In the genomic region with DNA sequence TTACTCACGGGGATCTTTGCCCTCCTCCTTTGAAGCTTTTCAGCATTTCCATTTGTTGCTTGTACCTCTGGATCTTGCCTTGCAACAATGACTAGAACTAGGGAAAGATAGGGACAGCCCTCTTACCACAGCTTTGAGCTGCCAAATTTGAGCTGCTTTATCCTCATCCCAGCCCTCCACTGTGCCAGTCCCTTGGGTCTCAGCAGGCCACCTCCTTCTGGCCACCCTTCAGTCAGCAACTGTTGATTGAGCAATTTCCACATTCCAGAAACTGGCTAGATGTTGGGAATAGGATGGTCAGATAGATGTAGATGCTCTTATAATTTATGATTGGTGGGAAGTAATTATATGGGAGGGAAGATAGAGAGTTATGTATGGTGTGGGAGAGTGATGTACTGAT, we compare ENCODE assay signal across 15 cellular contexts.
A peak's percentile ranks its signal among the peaks of the same experiment; 100 is the strongest.
DNase-seq lines count a peak whose midpoint lies in the region; ATAC-seq and TF ChIP-seq lines count a peak whose summit lies in the region.
"Had no signal": no experiment of that assay in that cellular context is flagged by ENCODE, and none has a peak within 500 bp of the region (broad histone marks: within the 10 kb centered on the region; RNA-seq: fewer than 3 reads in every experiment).

No MANE protein-coding gene starts in this region.

- peak; percentile 12 for DNase-seq in NCI-H2107 treated with DMSO at 0.1 percent for 48 hours (lab: John Stamatoyannopoulos, UW; ENCODE audit: unreplicated experiment)
- DNase-seq in NCI-H2107 (lab: John Stamatoyannopoulos, UW): no peak
- peak; percentile 41 for DNase-seq in GM03348 (ENCODE audit: low spot score)
- DNase-seq in chondrocyte (ENCODE audit: low spot score): no peak
- no peak for DNase-seq in osteocyte (ENCODE audit: extremely low spot score, unreplicated experiment)
- no peak for DNase-seq in omental fat pad (ENCODE audit: low spot score)
- no peak for DNase-seq in stimulated activated CD4-positive, alpha-beta T cell treated with anti-CD3 and anti-CD28 coated beads, Interleukin-4, amount 100 ng/mL, for 24 hours
- DNase-seq: AML-193, Caco-2, MM.1S, NCI-H1105 treated with DMSO at 0.1 percent for 48 hours, NCI-H187, NCI-H2171, SIG-M5 had no signal

- TF ChIP-seq CTCF in chondrocyte (IDR thresholded peaks at IDR 0.05) (no peak), osteocyte (IDR thresholded peaks at IDR 0.05) (no peak), omental fat pad (IDR thresholded peaks at IDR 0.05) (no peak)

- ATAC-seq in omental fat pad (ENCODE audit: low FRiP score) (no peak), HG02678 (IDR thresholded peaks at IDR 0.05; ENCODE audit: unreplicated experiment) (no peak)

- H3K4me1 Mint-ChIP-seq in chondrocyte (ENCODE audit: low read depth) (peaks cover 54% of the 10 kb centered on the region), osteocyte (ENCODE audit: unreplicated experiment) (peaks cover 54% of the 10 kb centered on the region)

- H3K27me3 Mint-ChIP-seq in chondrocyte (ENCODE audit: low read depth) (no peaks in the 10 kb centered on the region), osteocyte (ENCODE audit: unreplicated experiment) (no peaks in the 10 kb centered on the region)

- H3K9me3 Mint-ChIP-seq in chondrocyte (ENCODE audit: low read depth) (no peaks in the 10 kb centered on the region), osteocyte (ENCODE audit: unreplicated experiment) (no peaks in the 10 kb centered on the region)

- H3K4me3 Mint-ChIP-seq in chondrocyte (ENCODE audit: unreplicated experiment): no peak overlapping the region
- no peak overlapping the region for H3K4me3 Mint-ChIP-seq in osteocyte (ENCODE audit: unreplicated experiment)

- H3K27ac Mint-ChIP-seq in chondrocyte (ENCODE audit: unreplicated experiment) (peak overlapping the region; percentile 13), osteocyte (ENCODE audit: unreplicated experiment) (peak overlapping the region; percentile 16)

- H3K36me3 Mint-ChIP-seq in chondrocyte (ENCODE audit: low read depth): peaks cover 4% of the 10 kb centered on the region
- H3K36me3 Mint-ChIP-seq in osteocyte (ENCODE audit: unreplicated experiment): peaks cover 11% of the 10 kb centered on the region

Comparison
In these comparisons a context has a peak if more than half of its experiments do, and no peak if none do; other contexts are left out.
1. DNase-seq: peak in NCI-H2107 treated with DMSO at 0.1 percent for 48 hours (single experiment) and GM03348 (single experiment); none in NCI-H2107 (single experiment), chondrocyte (single experiment), osteocyte (single experiment), omental fat pad (single experiment) and stimulated activated CD4-positive, alpha-beta T cell treated with anti-CD3 and anti-CD28 coated beads, Interleukin-4, amount 100 ng/mL, for 24 hours (single experiment).